Comparison of ENCODE assay signal across 14 cellular contexts in the genomic region with DNA sequence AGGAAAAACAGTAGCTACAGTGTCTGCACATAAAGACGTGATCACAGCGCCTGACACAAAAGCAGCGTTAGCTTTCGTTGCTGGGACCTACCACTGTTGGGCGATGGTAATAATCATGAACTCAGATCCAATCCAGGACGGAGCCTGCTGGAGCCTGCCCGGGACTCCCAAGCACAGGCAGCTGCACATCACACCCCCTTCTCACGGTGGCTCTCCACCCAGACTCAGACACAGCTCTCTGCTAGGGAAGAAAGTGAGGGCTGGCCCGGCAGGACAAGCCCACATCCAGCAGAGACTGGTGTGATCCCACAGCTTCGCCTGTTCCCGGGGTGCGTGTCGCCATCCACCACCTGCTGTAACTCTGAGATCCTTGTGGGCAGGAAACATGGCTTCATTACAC. TPM values are rescaled to one million over a fixed set of nuclear protein-coding genes. Genes with fewer than 3 reads are reported as not detected.
DNase-seq lines count a peak whose midpoint lies in the region; ATAC-seq and TF ChIP-seq lines count a peak whose summit lies in the region.
"Had no signal": no experiment of that assay in that cellular context is flagged by ENCODE, and none has a peak within 500 bp of the region (broad histone marks: within the 10 kb centered on the region; RNA-seq: fewer than 3 reads in every experiment).

No MANE protein-coding gene starts in this region.

- H3K36me3 Mint-ChIP-seq in activated CD8-positive, alpha-beta T cell treated with anti-CD3 and anti-CD28 coated beads for 36 hours (ENCODE audit: low read depth), result peaks cover 28% of the 10 kb centered on the region

- peaks cover 0 to 4% (median 0%) of the 10 kb centered on the region in 11 donors for H3K9me3 ChIP-seq in heart right ventricle
- H3K9me3 ChIP-seq: mucosa of descending colon, sigmoid colon had no signal

- H3K27ac ChIP-seq in heart right ventricle, result peak overlapping the region in 2 of 10 donors; percentile 9 to 59
- peak overlapping the region in 13 of 21 experiments; percentile 1 to 68 (median 46) for H3K27ac ChIP-seq in skin epidermis
- H3K27ac ChIP-seq: GM23248, sigmoid colon, tibial nerve had no signal

- 65 to 67% methylated on average over 13 of the region's 13 CpGs for WGBS in heart right ventricle, 2 donors

- POLR2A ChIA-PET in activated CD8-positive, alpha-beta T cell treated with anti-CD3 and anti-CD28 coated beads for 36 hours (lab: Charles Lee), result interaction anchor here (1.4 to 1.7 kb wide), 4 partner anchors 15 to 153 kb away, joined by 3 to 4 read pairs (median 3); no protein-coding TSS in a partner anchor

- H3K4me1 Mint-ChIP-seq in activated CD8-positive, alpha-beta T cell treated with anti-CD3 and anti-CD28 coated beads for 36 hours (ENCODE audit: low read depth), result peaks cover 53% of the 10 kb centered on the region
- H3K4me1 Mint-ChIP-seq: activated T-helper 17 cell treated with anti-CD3 and anti-CD28 coated beads, Interleukin-2, amount 50 U/mL, for 72 hours had no signal

- peaks cover 0 to 48% (median 10%) of the 10 kb centered on the region in 9 donors for H3K4me1 ChIP-seq in heart right ventricle

- no peaks in the 10 kb centered on the region for H3K27me3 Mint-ChIP-seq in activated CD8-positive, alpha-beta T cell treated with anti-CD3 and anti-CD28 coated beads for 36 hours
- H3K27me3 Mint-ChIP-seq: activated T-helper 17 cell treated with anti-CD3 and anti-CD28 coated beads, Interleukin-2, amount 50 U/mL, for 72 hours had no signal

- CTCF ChIA-PET in activated CD8-positive, alpha-beta T cell treated with anti-CD3 and anti-CD28 coated beads for 36 hours (lab: Charles Lee), result interaction anchor here (0.8 to 1.5 kb wide), 4 partner anchors 12 to 290 kb away, joined by 3 to 4 read pairs (median 4); no protein-coding TSS in a partner anchor

- TF ChIP-seq CTCF in activated CD8-positive, alpha-beta T cell treated with anti-CD3 and anti-CD28 coated beads for 36 hours (IDR thresholded peaks at IDR 0.05), result no peak
- TF ChIP-seq CTCF in heart right ventricle (IDR thresholded peaks at IDR 0.05), result no peak

- H3K27me3 ChIP-seq in heart right ventricle, result no peaks in the 10 kb centered on the region
- H3K27me3 ChIP-seq: sigmoid colon, tibial nerve had no signal

- H3K27ac Mint-ChIP-seq in activated CD8-positive, alpha-beta T cell treated with anti-CD3 and anti-CD28 coated beads for 36 hours, result peak overlapping the region; percentile 90

- DNase-seq in NK-92 treated with Interleukin-12 subunit alpha and Interleukin-12 subunit beta, amount 100 ng/mL, for 24 hours (lab: John Stamatoyannopoulos, UW), result peak; percentile 34
- DNase-seq in NK-92 (lab: John Stamatoyannopoulos, UW; ENCODE audit: unreplicated experiment) (no peak), heart right ventricle (peak in 1 of 2 donors; percentile 24), inferior parietal cortex (ENCODE audit: extremely low spot score) (no peak), DMS79 treated with DMSO at 0.1 percent for 48 hours (lab: John Stamatoyannopoulos, UW) (no peak), dedifferentiated amniotic fluid mesenchymal stem cell (ENCODE audit: extremely low spot score) (no peak)
- DNase-seq in activated CD8-positive, alpha-beta T cell treated with anti-CD3 and anti-CD28 coated beads for 36 hours, result no peak
- DNase-seq: GM23248, mucosa of descending colon, NCI-H69, sigmoid colon had no signal

- peak overlapping the region; percentile 32 for H3K4me3 Mint-ChIP-seq in activated CD8-positive, alpha-beta T cell treated with anti-CD3 and anti-CD28 coated beads for 36 hours
- H3K4me3 Mint-ChIP-seq: activated T-helper 17 cell treated with anti-CD3 and anti-CD28 coated beads, Interleukin-2, amount 50 U/mL, for 72 hours had no signal

- H3K36me3 ChIP-seq in heart right ventricle, result peaks cover 0 to 4% (median 0%) of the 10 kb centered on the region in 9 donors
- H3K36me3 ChIP-seq: sigmoid colon, tibial nerve had no signal

- peaks cover 3% of the 10 kb centered on the region for H3K9me3 Mint-ChIP-seq in activated CD8-positive, alpha-beta T cell treated with anti-CD3 and anti-CD28 coated beads for 36 hours

- intact Hi-C loops in activated CD8-positive, alpha-beta T cell treated with anti-CD3 and anti-CD28 coated beads for 36 hours (cut with micrococcal nuclease), result no loop called here
- intact Hi-C loops in heart right ventricle (cut with DNase I), result no loop called here

- ATAC-seq in activated CD8-positive, alpha-beta T cell treated with anti-CD3 and anti-CD28 coated beads for 36 hours, result peak; percentile 12
- ATAC-seq in heart right ventricle, result peak in 7 of 8 donors; percentile 23 to 83 (median 66)
- ATAC-seq: activated T-helper 17 cell treated with anti-CD3 and anti-CD28 coated beads, Interleukin-2, amount 50 U/mL, for 72 hours had no signal

- no peak overlapping the region for H3K4me3 ChIP-seq in heart right ventricle
- H3K4me3 ChIP-seq in skin epidermis, result no peak overlapping the region
- H3K4me3 ChIP-seq: GM23248, mucosa of descending colon, sigmoid colon, tibial nerve had no signal

RNA-seq across cellular contexts. Expression of gene FOXN3, which starts 49.9 kb away (rescaled TPM):
- total RNA-seq in activated CD8-positive, alpha-beta T cell treated with anti-CD3 and anti-CD28 coated beads for 36 hours, result 10 to 100 TPM; 83.4 to 85.0 TPM
- 100 to 1,000 TPM in 8 of 10 donors, 10 to 100 TPM in 2; 87.5 to 150 (median 114) TPM for total RNA-seq in heart right ventricle
- polyA plus RNA-seq in heart right ventricle, result 10 to 100 TPM; 13.0 to 21.1 TPM
